Comparison of ENCODE assay signal across 20 cellular contexts in genomic region chrX:70292788-70293187, GRCh38. TPM values are rescaled to one million over a fixed set of nuclear protein-coding genes. Genes with fewer than 3 reads are reported as not detected.
DNase-seq lines count a peak whose midpoint lies in the region; ATAC-seq, FAIRE-seq and TF ChIP-seq lines count a peak whose summit lies in the region.
"Had no signal": no experiment of that assay in that cellular context is flagged by ENCODE, and none has a peak within 500 bp of the region (broad histone marks: within the 10 kb centered on the region; RNA-seq: fewer than 3 reads in every experiment).

No MANE protein-coding gene starts in this region.

- no peaks in the 10 kb centered on the region; a peak in 1 of 5 replicates for H3K27me3 ChIP-seq in HepG2 (ENCODE audit: control insufficient read depth in 1 of 2, insufficient read depth in 2 of 2, low read length in 2 of 2)
- peaks cover 5 to 16% of the 10 kb centered on the region in 2 donors for H3K27me3 ChIP-seq in right lobe of liver
- H3K27me3 ChIP-seq: colonic mucosa, SJSA1, uterus had no signal

- H2AFZ ChIP-seq in HepG2 (ENCODE audit: low read length): no peak overlapping the region

- POLR2A ChIA-PET in HepG2 (lab: Yijun Ruan, JAX): no interaction called here

- no peak for TF ChIP-seq CTCF in HepG2 (CRISPR knock-in tag; IDR thresholded peaks at IDR 0.05)
- no peak for TF ChIP-seq CTCF in right lobe of liver (IDR thresholded peaks at IDR 0.05)

- ATAC-seq in HepG2 (no peak), right lobe of liver (no peak), GM19395 (IDR thresholded peaks at IDR 0.05; ENCODE audit: unreplicated experiment) (no peak)
- ATAC-seq: heart right ventricle had no signal

- DNase-seq in HepG2 (ENCODE audit: low spot score) (peak; percentile 3), right lobe of liver (no peak), SK-N-MC (ENCODE audit: low read depth, low spot score) (no peak), fibroblast of gingiva (ENCODE audit: low read depth) (peak; percentile 29), DMS153 treated with DMSO at 0.1 percent for 48 hours (lab: John Stamatoyannopoulos, UW; ENCODE audit: unreplicated experiment) (no peak), NCI-H2029 treated with DMSO at 0.1 percent for 48 hours (lab: John Stamatoyannopoulos, UW) (no peak)
- no peak for DNase-seq in stimulated activated CD4-positive, alpha-beta T cell treated with anti-CD3 and anti-CD28 coated beads, Interleukin-12 subunit alpha, Interleukin-12 subunit beta, amount 100 ng/mL, for 4 hours
- DNase-seq: activated CD8-positive, alpha-beta memory T cell treated with anti-CD3 and anti-CD28 coated beads for 24 hours; colonic mucosa; GDM1; heart right ventricle; NCI-H1930; NCI-H446 treated with DMSO at 0.1 percent for 48 hours; uterus had no signal

- in situ Hi-C loops in HepG2 (cut with HindIII; ENCODE audit: extremely low pct_ligation_motif_present, low pct_unique_long_range_greater_than_20kb): no loop called here

- no peaks in the 10 kb centered on the region for H3K9me3 ChIP-seq in HepG2 (ENCODE audit: low read length)
- no peaks in the 10 kb centered on the region for H3K9me3 ChIP-seq in right lobe of liver
- H3K9me3 ChIP-seq in SK-N-MC (ENCODE audit: low read depth, low read length): no peaks in the 10 kb centered on the region
- H3K9me3 ChIP-seq: colonic mucosa, heart right ventricle, SJSA1, uterus had no signal

- H3K4me3 ChIP-seq in HepG2 (replicated peaks in 1 of 3; ENCODE audit: insufficient read depth in 1 of 3, low read depth in 2 of 3, low read length in 3 of 3) (peak overlapping the region in 1 of 3 experiments; percentile 10; a peak in 1 of 6 replicates), right lobe of liver (no peak overlapping the region), SK-N-MC (no peak overlapping the region)
- H3K4me3 ChIP-seq: colonic mucosa, heart right ventricle, SJSA1, uterus had no signal

- intact Hi-C loops in HepG2 (cut with micrococcal nuclease; ENCODE audit: unreplicated experiment) (loop anchor here (5.0 kb wide), 1 partner anchor 140 kb away; no protein-coding TSS in a partner anchor), right lobe of liver (cut with DNase I) (no loop called here)

- peaks cover 0 to 5% of the 10 kb centered on the region in 2 experiments; a peak in 2 of 5 replicates for H3K36me3 ChIP-seq in HepG2 (replicated peaks in 1 of 2; ENCODE audit: control insufficient read depth in 1 of 2, insufficient read depth in 2 of 2, low read length in 2 of 2)
- H3K36me3 ChIP-seq in right lobe of liver: no peaks in the 10 kb centered on the region
- peaks cover 20% of the 10 kb centered on the region for H3K36me3 ChIP-seq in SK-N-MC (ENCODE audit: insufficient read depth, low read length)
- H3K36me3 ChIP-seq: colonic mucosa, uterus had no signal

- TF ChIP-seq POLR2A in HepG2 (IDR thresholded peaks at IDR 0.05; ENCODE audit: insufficient read depth in 1 of 2, low read depth in 2 of 2, low read length in 2 of 2) (no peak), right lobe of liver (IDR thresholded peaks at IDR 0.05) (no peak)

- H3K79me2 ChIP-seq in HepG2 (ENCODE audit: insufficient read depth, low read length): peaks cover 15% of the 10 kb centered on the region

- no peaks in the 10 kb centered on the region for H4K20me1 ChIP-seq in HepG2 (ENCODE audit: insufficient read depth, low read length)

- CTCF ChIA-PET in HepG2 (lab: Yijun Ruan, JAX; ENCODE audit: low intra/inter-chr PET ratio, low total read pairs): no interaction called here

- BruUV-seq in HepG2 (replicated peaks; lab: Mats Ljungman, UMichigan): no TSS peak

- FAIRE-seq in HepG2 (lab: Jason Lieb, UNC): no peak
- FAIRE-seq: keratinocyte had no signal

- TF ChIP-seq EP300 in HepG2 (IDR thresholded peaks at IDR 0.05; ENCODE audit: low read depth in 2 of 2, low read length in 2 of 2) (no peak), HepG2 (CRISPR knock-in tag; IDR thresholded peaks at IDR 0.05; ENCODE audit: borderline replicate concordance) (no peak)

- H3K27ac ChIP-seq in HepG2 (ENCODE audit: extremely low read length, insufficient read depth, low read length) (peak overlapping the region; percentile 13), right lobe of liver (no peak overlapping the region), SK-N-MC (no peak overlapping the region)
- H3K27ac ChIP-seq: colonic mucosa, heart right ventricle, SJSA1, uterus had no signal

- H3K4me2 ChIP-seq in HepG2 (ENCODE audit: low read depth, low read length): peak overlapping the region; percentile 49

- H3K4me1 ChIP-seq in HepG2 (ENCODE audit: insufficient read depth, low read length) (peaks cover 23% of the 10 kb centered on the region), right lobe of liver (peaks cover 0 to 4% (median 0%) of the 10 kb centered on the region in 4 donors)
- H3K4me1 ChIP-seq: colonic mucosa, uterus had no signal

- no peak overlapping the region for H3K9ac ChIP-seq in HepG2 (ENCODE audit: insufficient read depth, low read depth, low read length)
- H3K9ac ChIP-seq in SK-N-MC (ENCODE audit: insufficient read length): peak overlapping the region; percentile 28

- no peak for TF ChIP-seq RAD21 in HepG2 (CRISPR knock-in tag; IDR thresholded peaks at IDR 0.05)

- 0% methylated on average over 1 of the region's 1 CpG for WGBS in HepG2 (ENCODE audit: low lambda C conversion rate)
- 0% methylated on average over 1 of the region's 1 CpG for WGBS in right lobe of liver (ENCODE audit: insufficient coverage, low coverage, low lambda C conversion rate, missing lambda C conversion rate)

RNA-seq across cellular contexts. Expression of gene KIF4A, which starts 2.9 kb away (rescaled TPM):
- total RNA-seq in HepG2 (2016; rRNA removed; fragmentation: Illumina TruSeq; extraction: Trizol) (28.2 and 42.2 TPM in 2 replicates), right lobe of liver (1 to 10 TPM in 1 of 6 experiments, under 1 TPM in 4, not detected in 1; 0.19 to 1.4 (median 0.68) TPM)
- 5.5 and 6.2 TPM in 2 replicates for total RNA-seq in HepG2 (2016; cell fraction: cytosol; rRNA removed; fragmentation: Illumina TruSeq; extraction: Trizol; ENCODE audit: low read depth)
- 28.0 and 41.6 TPM in 2 replicates for total RNA-seq in HepG2 (2016; cell fraction: insoluble cytoplasmic fraction; rRNA removed; fragmentation: Illumina TruSeq; extraction: Trizol)
- total RNA-seq in HepG2 (2016; cell fraction: membrane; rRNA removed; fragmentation: Illumina TruSeq; extraction: Trizol): 6.7 and 8.1 TPM in 2 replicates
- total RNA-seq in HepG2 (2016; cell fraction: nucleus; rRNA removed; fragmentation: Illumina TruSeq; extraction: Trizol): 24.1 and 25.7 TPM in 2 replicates
- 5.6 and 9.4 TPM in 2 replicates for polyA plus RNA-seq in HepG2 (2011; rRNA removed)
- 4.9 and 5.4 TPM in 2 replicates for polyA plus RNA-seq in HepG2 (2011; cell fraction: cytosol; rRNA removed)
- 3.6 and 4.3 TPM in 2 replicates for polyA plus RNA-seq in HepG2 (2011; cell fraction: nucleus; rRNA removed)
- 4.9 and 10.9 TPM in 2 replicates for polyA plus RNA-seq in HepG2 (2012)
- polyA plus RNA-seq in HepG2 (2016; cell fraction: cytosol; fragmentation: Illumina TruSeq; extraction: Trizol; ENCODE audit: low read depth): 0.69 and 0.99 TPM in 2 replicates
- 31.4 and 33.9 TPM in 2 replicates for polyA plus RNA-seq in HepG2 (2016; cell fraction: insoluble cytoplasmic fraction; fragmentation: Illumina TruSeq; extraction: Trizol; ENCODE audit: low read depth)
- polyA plus RNA-seq in HepG2 (2016; cell fraction: membrane; fragmentation: Illumina TruSeq; extraction: Trizol; ENCODE audit: low read depth): 2.3 and 3.3 TPM in 2 replicates
- polyA plus RNA-seq in HepG2 (2016; cell fraction: nucleus; fragmentation: Illumina TruSeq; extraction: Trizol; ENCODE audit: insufficient read depth, low read depth): 24.0 and 24.4 TPM in 2 replicates
- polyA minus RNA-seq in HepG2 (2011; rRNA and poly(A)+ RNA removed; ENCODE audit: low replicate concordance): 5.2 and 36.2 TPM in 2 replicates
- polyA minus RNA-seq in HepG2 (2011; cell fraction: cytosol; rRNA and poly(A)+ RNA removed): 6.7 and 8.5 TPM in 2 replicates
- polyA minus RNA-seq in HepG2 (2011; cell fraction: nucleus; rRNA and poly(A)+ RNA removed): 11.3 and 13.4 TPM in 2 replicates

RNA-seq across cellular contexts. Expression of gene PDZD11, which starts 3.1 kb away (rescaled TPM):
- total RNA-seq in HepG2 (2016; rRNA removed; fragmentation: Illumina TruSeq; extraction: Trizol) (29.1 and 42.0 TPM in 2 replicates), right lobe of liver (10 to 100 TPM; 12.5 to 20.9 (median 16.1) TPM)
- total RNA-seq in HepG2 (2016; cell fraction: cytosol; rRNA removed; fragmentation: Illumina TruSeq; extraction: Trizol; ENCODE audit: low read depth): 16.3 and 17.6 TPM in 2 replicates
- total RNA-seq in HepG2 (2016; cell fraction: insoluble cytoplasmic fraction; rRNA removed; fragmentation: Illumina TruSeq; extraction: Trizol): 31.0 and 43.0 TPM in 2 replicates
- 25.4 and 26.3 TPM in 2 replicates for total RNA-seq in HepG2 (2016; cell fraction: membrane; rRNA removed; fragmentation: Illumina TruSeq; extraction: Trizol)
- 14.4 and 15.8 TPM in 2 replicates for total RNA-seq in HepG2 (2016; cell fraction: nucleus; rRNA removed; fragmentation: Illumina TruSeq; extraction: Trizol)
- polyA plus RNA-seq in HepG2 (2011; rRNA removed): 42.9 and 47.0 TPM in 2 replicates
- 35.7 and 40.1 TPM in 2 replicates for polyA plus RNA-seq in HepG2 (2011; cell fraction: cytosol; rRNA removed)
- 34.9 and 37.9 TPM in 2 replicates for polyA plus RNA-seq in HepG2 (2011; cell fraction: nucleus; rRNA removed)
- polyA plus RNA-seq in HepG2 (2012): 22.3 and 28.3 TPM in 2 replicates
- 24.3 and 25.4 TPM in 2 replicates for polyA plus RNA-seq in HepG2 (2016; cell fraction: cytosol; fragmentation: Illumina TruSeq; extraction: Trizol; ENCODE audit: low read depth)
- 58.4 and 62.2 TPM in 2 replicates for polyA plus RNA-seq in HepG2 (2016; cell fraction: insoluble cytoplasmic fraction; fragmentation: Illumina TruSeq; extraction: Trizol; ENCODE audit: low read depth)
- polyA plus RNA-seq in HepG2 (2016; cell fraction: membrane; fragmentation: Illumina TruSeq; extraction: Trizol; ENCODE audit: low read depth): 31.5 and 32.3 TPM in 2 replicates
- 30.3 and 34.7 TPM in 2 replicates for polyA plus RNA-seq in HepG2 (2016; cell fraction: nucleus; fragmentation: Illumina TruSeq; extraction: Trizol; ENCODE audit: insufficient read depth, low read depth)
- polyA minus RNA-seq in HepG2 (2011; rRNA and poly(A)+ RNA removed; ENCODE audit: low replicate concordance): 40.3 and 181 TPM in 2 replicates
- 13.1 and 17.2 TPM in 2 replicates for polyA minus RNA-seq in HepG2 (2011; cell fraction: cytosol; rRNA and poly(A)+ RNA removed)
- polyA minus RNA-seq in HepG2 (2011; cell fraction: nucleus; rRNA and poly(A)+ RNA removed): 11.6 and 14.9 TPM in 2 replicates

RNA-seq across cellular contexts. Expression of gene RAB41, which starts 10.8 kb away (rescaled TPM):
- not detected in 2 replicates for total RNA-seq in HepG2 (2016; rRNA removed; fragmentation: Illumina TruSeq; extraction: Trizol)
- total RNA-seq in HepG2 (2016; cell fraction: cytosol; rRNA removed; fragmentation: Illumina TruSeq; extraction: Trizol; ENCODE audit: low read depth): not detected in 2 replicates
- not detected in 2 replicates for total RNA-seq in HepG2 (2016; cell fraction: insoluble cytoplasmic fraction; rRNA removed; fragmentation: Illumina TruSeq; extraction: Trizol)
- not detected in 2 replicates for total RNA-seq in HepG2 (2016; cell fraction: membrane; rRNA removed; fragmentation: Illumina TruSeq; extraction: Trizol)
- not detected in 2 replicates for total RNA-seq in HepG2 (2016; cell fraction: nucleus; rRNA removed; fragmentation: Illumina TruSeq; extraction: Trizol)
- polyA plus RNA-seq in HepG2 (2011; rRNA removed): not detected in 2 replicates
- polyA plus RNA-seq in HepG2 (2011; cell fraction: cytosol; rRNA removed): not detected in 2 replicates
- polyA plus RNA-seq in HepG2 (2011; cell fraction: nucleus; rRNA removed): not detected in 2 replicates
- polyA plus RNA-seq in HepG2 (2012): not detected in 2 replicates
- polyA plus RNA-seq in HepG2 (2016; cell fraction: cytosol; fragmentation: Illumina TruSeq; extraction: Trizol; ENCODE audit: low read depth): not detected in 2 replicates
- not detected in 2 replicates for polyA plus RNA-seq in HepG2 (2016; cell fraction: insoluble cytoplasmic fraction; fragmentation: Illumina TruSeq; extraction: Trizol; ENCODE audit: low read depth)
- polyA plus RNA-seq in HepG2 (2016; cell fraction: membrane; fragmentation: Illumina TruSeq; extraction: Trizol; ENCODE audit: low read depth): not detected in 2 replicates
- polyA plus RNA-seq in HepG2 (2016; cell fraction: nucleus; fragmentation: Illumina TruSeq; extraction: Trizol; ENCODE audit: insufficient read depth, low read depth): not detected in 2 replicates
- polyA minus RNA-seq in HepG2 (2011; rRNA and poly(A)+ RNA removed; ENCODE audit: low replicate concordance): not detected in 2 replicates
- not detected in 2 replicates for polyA minus RNA-seq in HepG2 (2011; cell fraction: cytosol; rRNA and poly(A)+ RNA removed)
- polyA minus RNA-seq in HepG2 (2011; cell fraction: nucleus; rRNA and poly(A)+ RNA removed): not detected in 2 replicates
- not detected for total RNA-seq in right lobe of liver
- total RNA-seq: colonic mucosa, heart right ventricle, renal cortical epithelial cell, SJSA1, uterus had no signal
- polyA plus RNA-seq: esophagus, heart right ventricle, keratinocyte, neural cell had no signal

RNA-seq across cellular contexts. Expression of gene ARR3, which starts 24.7 kb away (rescaled TPM):
- total RNA-seq in HepG2 (2016; rRNA removed; fragmentation: Illumina TruSeq; extraction: Trizol) (not detected in 2 replicates), right lobe of liver (not detected)
- not detected in 2 replicates for total RNA-seq in HepG2 (2016; cell fraction: cytosol; rRNA removed; fragmentation: Illumina TruSeq; extraction: Trizol; ENCODE audit: low read depth)
- not detected in 2 replicates for total RNA-seq in HepG2 (2016; cell fraction: insoluble cytoplasmic fraction; rRNA removed; fragmentation: Illumina TruSeq; extraction: Trizol)
- not detected in 2 replicates for total RNA-seq in HepG2 (2016; cell fraction: membrane; rRNA removed; fragmentation: Illumina TruSeq; extraction: Trizol)
- total RNA-seq in HepG2 (2016; cell fraction: nucleus; rRNA removed; fragmentation: Illumina TruSeq; extraction: Trizol): not detected in 2 replicates
- polyA plus RNA-seq in HepG2 (2011; rRNA removed): not detected in 2 replicates
- not detected in 2 replicates for polyA plus RNA-seq in HepG2 (2011; cell fraction: cytosol; rRNA removed)
- not detected in 2 replicates for polyA plus RNA-seq in HepG2 (2011; cell fraction: nucleus; rRNA removed)
- 0.35 TPM in 1 of 2 replicates, not detected in the other for polyA plus RNA-seq in HepG2 (2012)
- not detected in 2 replicates for polyA plus RNA-seq in HepG2 (2016; cell fraction: cytosol; fragmentation: Illumina TruSeq; extraction: Trizol; ENCODE audit: low read depth)
- not detected in 2 replicates for polyA plus RNA-seq in HepG2 (2016; cell fraction: insoluble cytoplasmic fraction; fragmentation: Illumina TruSeq; extraction: Trizol; ENCODE audit: low read depth)
- polyA plus RNA-seq in HepG2 (2016; cell fraction: membrane; fragmentation: Illumina TruSeq; extraction: Trizol; ENCODE audit: low read depth): not detected in 2 replicates
- polyA plus RNA-seq in HepG2 (2016; cell fraction: nucleus; fragmentation: Illumina TruSeq; extraction: Trizol; ENCODE audit: insufficient read depth, low read depth): not detected in 2 replicates
- polyA minus RNA-seq in HepG2 (2011; rRNA and poly(A)+ RNA removed; ENCODE audit: low replicate concordance): not detected in 2 replicates
- not detected in 2 replicates for polyA minus RNA-seq in HepG2 (2011; cell fraction: cytosol; rRNA and poly(A)+ RNA removed)
- polyA minus RNA-seq in HepG2 (2011; cell fraction: nucleus; rRNA and poly(A)+ RNA removed): not detected in 2 replicates
- total RNA-seq: colonic mucosa, heart right ventricle, renal cortical epithelial cell, SJSA1, uterus had no signal
- polyA plus RNA-seq: esophagus, heart right ventricle, keratinocyte, neural cell had no signal

RNA-seq across cellular contexts. Expression of gene P2RY4, which starts 32.8 kb away (rescaled TPM):
- total RNA-seq in HepG2 (2016; rRNA removed; fragmentation: Illumina TruSeq; extraction: Trizol) (0.07 TPM in 1 of 2 replicates, not detected in the other), right lobe of liver (1 to 10 TPM in 1 of 6 experiments, under 1 TPM in 5; 0.18 to 1.4 (median 0.26) TPM)
- total RNA-seq in HepG2 (2016; cell fraction: cytosol; rRNA removed; fragmentation: Illumina TruSeq; extraction: Trizol; ENCODE audit: low read depth): not detected in 2 replicates
- not detected in 2 replicates for total RNA-seq in HepG2 (2016; cell fraction: insoluble cytoplasmic fraction; rRNA removed; fragmentation: Illumina TruSeq; extraction: Trizol)
- not detected in 2 replicates for total RNA-seq in HepG2 (2016; cell fraction: membrane; rRNA removed; fragmentation: Illumina TruSeq; extraction: Trizol)
- 0.25 TPM in 1 of 2 replicates, not detected in the other for total RNA-seq in HepG2 (2016; cell fraction: nucleus; rRNA removed; fragmentation: Illumina TruSeq; extraction: Trizol)
- polyA plus RNA-seq in HepG2 (2011; rRNA removed): 0.49 and 0.67 TPM in 2 replicates
- 0.25 and 0.27 TPM in 2 replicates for polyA plus RNA-seq in HepG2 (2011; cell fraction: cytosol; rRNA removed)
- 1.9 TPM in 2 replicates for polyA plus RNA-seq in HepG2 (2011; cell fraction: nucleus; rRNA removed)
- 0.13 and 0.16 TPM in 2 replicates for polyA plus RNA-seq in HepG2 (2012)
- not detected in 2 replicates for polyA plus RNA-seq in HepG2 (2016; cell fraction: cytosol; fragmentation: Illumina TruSeq; extraction: Trizol; ENCODE audit: low read depth)
- not detected in 2 replicates for polyA plus RNA-seq in HepG2 (2016; cell fraction: insoluble cytoplasmic fraction; fragmentation: Illumina TruSeq; extraction: Trizol; ENCODE audit: low read depth)
- not detected in 2 replicates for polyA plus RNA-seq in HepG2 (2016; cell fraction: membrane; fragmentation: Illumina TruSeq; extraction: Trizol; ENCODE audit: low read depth)
- polyA plus RNA-seq in HepG2 (2016; cell fraction: nucleus; fragmentation: Illumina TruSeq; extraction: Trizol; ENCODE audit: insufficient read depth, low read depth): not detected in 2 replicates
- polyA minus RNA-seq in HepG2 (2011; rRNA and poly(A)+ RNA removed; ENCODE audit: low replicate concordance): 0.56 and 1.3 TPM in 2 replicates
- 0.35 and 0.40 TPM in 2 replicates for polyA minus RNA-seq in HepG2 (2011; cell fraction: cytosol; rRNA and poly(A)+ RNA removed)
- 0.62 and 1.3 TPM in 2 replicates for polyA minus RNA-seq in HepG2 (2011; cell fraction: nucleus; rRNA and poly(A)+ RNA removed)
- total RNA-seq: SJSA1 had no signal
- polyA plus RNA-seq: keratinocyte, neural cell had no signal

Comparison
In these comparisons a context has a peak if more than half of its experiments do, and no peak if none do; other contexts are left out.
1. DNase-seq: peak in HepG2 (single experiment) and fibroblast of gingiva (single experiment); none in right lobe of liver (0 of 3), SK-N-MC (single experiment), DMS153 treated with DMSO at 0.1 percent for 48 hours (single experiment), NCI-H2029 treated with DMSO at 0.1 percent for 48 hours (single experiment) and stimulated activated CD4-positive, alpha-beta T cell treated with anti-CD3 and anti-CD28 coated beads, Interleukin-12 subunit alpha, Interleukin-12 subunit beta, amount 100 ng/mL, for 4 hours (single experiment).